1 cellular context compared by ENCODE assay signal in the genomic region with DNA sequence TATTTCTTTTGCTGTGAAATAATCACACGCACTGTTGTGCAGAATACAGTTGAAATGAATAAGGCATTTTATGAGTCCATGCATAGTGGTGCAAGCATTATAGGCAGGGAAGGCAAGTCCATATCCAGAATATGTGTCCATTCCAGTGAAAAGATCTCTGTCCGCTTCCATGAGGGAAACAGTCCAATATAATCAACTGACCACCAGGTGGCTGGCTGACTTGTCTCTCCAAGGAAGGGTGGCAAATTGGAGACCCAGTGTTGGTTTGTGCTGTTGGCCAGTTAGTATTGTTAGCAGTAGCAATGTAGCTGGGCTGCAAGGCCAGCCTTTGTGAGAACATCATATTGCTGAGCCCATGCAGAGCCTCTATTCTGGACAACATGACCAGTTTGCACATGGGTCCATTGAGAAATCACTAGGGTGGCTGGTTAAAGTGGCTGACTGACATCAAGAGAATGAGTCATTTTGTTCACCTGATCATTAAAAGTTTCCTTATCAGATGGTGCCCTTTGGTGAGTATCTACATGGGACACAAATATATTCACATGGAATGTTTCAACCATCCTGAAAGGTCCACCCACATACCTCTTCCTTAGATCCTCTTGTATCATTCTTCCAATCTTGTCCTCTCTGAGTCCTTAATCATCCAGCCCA.
TF ChIP-seq lines count a peak whose summit lies in the region.

No MANE protein-coding gene starts in this region.

TF ChIP-seq in HEK293, 187 proteins besides CTCF, POLR2A, EP300 and RAD21 (continued from another document):
- TF ChIP-seq ZNF488 (tag by site-specific recombination; IDR thresholded peaks at IDR 0.05) = no peak
- TF ChIP-seq ZNF76 (tag by site-specific recombination; IDR thresholded peaks at IDR 0.05; ENCODE audit: borderline replicate concordance, low read depth) = no peak
- no peak for TF ChIP-seq REPIN1 (tag by site-specific recombination; IDR thresholded peaks at IDR 0.05; ENCODE audit: low read depth)
